ENCODE assay signal across 21 cellular contexts in genomic region chr12:23006413-23006812, GRCh38.
DNase-seq lines count a peak whose midpoint lies in the region; ATAC-seq and TF ChIP-seq lines count a peak whose summit lies in the region.
"Had no signal": no experiment of that assay in that cellular context is flagged by ENCODE, and none has a peak within 500 bp of the region (broad histone marks: within the 10 kb centered on the region; RNA-seq: fewer than 3 reads in every experiment).

No MANE protein-coding gene starts in this region.

- no peak overlapping the region for H3K4me3 ChIP-seq in endodermal cell (ENCODE audit: low read length)
- H3K4me3 ChIP-seq in right cardiac atrium (ENCODE audit: low read length) = no peak overlapping the region
- no peak overlapping the region for H3K4me3 ChIP-seq in neuronal stem cell (ENCODE audit: low read length in 2 of 2)
- H3K4me3 ChIP-seq in H7 (ENCODE audit: insufficient read depth, low read depth, low read length) = no peak overlapping the region

- peak; percentile 45 to 59 for ATAC-seq in right cardiac atrium

- intact Hi-C loops in right cardiac atrium (cut with DNase I) = no loop called here

- no peak overlapping the region for H3K4me2 ChIP-seq in neuronal stem cell (ENCODE audit: insufficient read depth, low read length, poor library complexity, severe bottlenecking)

- H4K8ac ChIP-seq in neuronal stem cell (ENCODE audit: low read depth, low read length) = no peak overlapping the region

- peaks cover 3% of the 10 kb centered on the region for H3K9me3 Mint-ChIP-seq in endodermal cell
- H3K9me3 Mint-ChIP-seq: CD8-positive, alpha-beta memory T cell had no signal

- H3K27me3 ChIP-seq in endodermal cell (ENCODE audit: control insufficient read depth, insufficient read depth, low read length, poor library complexity, severe bottlenecking) (no peaks in the 10 kb centered on the region), right cardiac atrium (ENCODE audit: control insufficient read depth, insufficient read depth) (no peaks in the 10 kb centered on the region), neuronal stem cell (ENCODE audit: control insufficient read depth in 3 of 3, insufficient read depth in 3 of 3, low read depth in 1 of 3, low read length in 3 of 3) (no peaks in the 10 kb centered on the region), H7 (ENCODE audit: control insufficient read depth, insufficient read depth, low read length) (no peaks in the 10 kb centered on the region)

- H3K23ac ChIP-seq in neuronal stem cell (ENCODE audit: low read depth, low read length, poor library complexity) = no peak overlapping the region

- no peak overlapping the region for H2BK15ac ChIP-seq in neuronal stem cell (ENCODE audit: low read length)

- DNase-seq in brain pericyte (ENCODE audit: low read depth, low spot score) (peak; percentile 13), endodermal cell (no peak), right cardiac atrium (peak in 2 of 3 donors; percentile 46 to 59), neuronal stem cell (ENCODE audit: low spot score) (no peak), cerebellar cortex (ENCODE audit: low spot score) (no peak), H7 (no peak)
- no peak for DNase-seq in activated CD4-positive, alpha-beta T cell treated with anti-CD3 and anti-CD28 coated beads for 4 hours
- DNase-seq: ACHN; C1 segment of cervical spinal cord; CD8-positive, alpha-beta memory T cell; DMS79 treated with DMSO at 0.1 percent for 48 hours; GOT3; IMR-90; NCI-H1417; NCI-H187; NCI-H2107; NCI-H510A treated with DMSO at 0.1 percent for 48 hours; NCI-H774; OCI-M1; SHP77 treated with DMSO at 0.1 percent for 48 hours had no signal

- no peak overlapping the region for H3K14ac ChIP-seq in neuronal stem cell (ENCODE audit: low read length)

- H3K27ac Mint-ChIP-seq in endodermal cell = no peak overlapping the region
- H3K27ac Mint-ChIP-seq: CD8-positive, alpha-beta memory T cell had no signal

- no peaks in the 10 kb centered on the region for H3K79me1 ChIP-seq in neuronal stem cell (ENCODE audit: low read depth, low read length)

- H3K18ac ChIP-seq in neuronal stem cell (ENCODE audit: low read length) = no peak overlapping the region

- H4K91ac ChIP-seq in neuronal stem cell (ENCODE audit: low read depth, low read length, poor library complexity) = no peak overlapping the region

- no peaks in the 10 kb centered on the region for H3K4me1 ChIP-seq in endodermal cell (ENCODE audit: control insufficient read depth, insufficient read depth, low read length)
- no peaks in the 10 kb centered on the region for H3K4me1 ChIP-seq in right cardiac atrium (ENCODE audit: control insufficient read depth, insufficient read depth, low read length)
- peaks cover 8 to 12% of the 10 kb centered on the region in 2 donors for H3K4me1 ChIP-seq in neuronal stem cell (ENCODE audit: control insufficient read depth in 2 of 2, insufficient read depth in 1 of 2, low read depth in 1 of 2, low read length in 2 of 2)

- H3K4me1 Mint-ChIP-seq in endodermal cell = peaks cover 20% of the 10 kb centered on the region
- H3K4me1 Mint-ChIP-seq: CD8-positive, alpha-beta memory T cell had no signal

- H3K9me3 ChIP-seq in endodermal cell (ENCODE audit: control insufficient read depth, low read length) = peaks cover 6% of the 10 kb centered on the region
- no peaks in the 10 kb centered on the region for H3K9me3 ChIP-seq in right cardiac atrium (ENCODE audit: control insufficient read depth, low read length)
- no peaks in the 10 kb centered on the region for H3K9me3 ChIP-seq in neuronal stem cell (replicated peaks in 1 of 2; ENCODE audit: control insufficient read depth in 2 of 2, insufficient read depth in 1 of 2, low read depth in 1 of 2, low read length in 2 of 2)

- H3K4ac ChIP-seq in neuronal stem cell (ENCODE audit: low read length) = no peak overlapping the region

- H3K36me3 Mint-ChIP-seq in endodermal cell (ENCODE audit: low read depth) = peaks cover 78% of the 10 kb centered on the region
- H3K36me3 Mint-ChIP-seq: CD8-positive, alpha-beta memory T cell had no signal

- H2BK5ac ChIP-seq in neuronal stem cell (ENCODE audit: low read length) = no peak overlapping the region

- H2BK120ac ChIP-seq in neuronal stem cell (ENCODE audit: low read depth, low read length) = peak overlapping the region; percentile 40

- WGBS in endodermal cell (ENCODE audit: insufficient coverage in 1 of 2, insufficient read length in 1 of 2), 2 experiments = 40 to 91% methylated on average over 1 to 2 of the region's 2 CpGs
- WGBS in right cardiac atrium = 50% methylated on average over 2 of the region's 2 CpGs
- WGBS in neuronal stem cell (ENCODE audit: extremely low coverage in 2 of 2, insufficient read length in 2 of 2, insufficient replicate concordance in 1 of 2), 2 donors = no CpG with 5 or more reads among the region's 2 CpGs

- no peak overlapping the region for H3K4me3 Mint-ChIP-seq in endodermal cell
- H3K4me3 Mint-ChIP-seq: CD8-positive, alpha-beta memory T cell had no signal

- H3K27ac ChIP-seq in endodermal cell (ENCODE audit: low read depth, low read length) (peak overlapping the region; percentile 71), right cardiac atrium (ENCODE audit: low read length) (no peak overlapping the region), neuronal stem cell (replicated peaks; ENCODE audit: low read length) (no peak overlapping the region)
- H3K27ac ChIP-seq: HL-60 had no signal

- no peak overlapping the region for H2AK5ac ChIP-seq in neuronal stem cell (ENCODE audit: low read depth, low read length)

- no peaks in the 10 kb centered on the region for H3K27me3 Mint-ChIP-seq in endodermal cell (ENCODE audit: insufficient read depth)

- H3K9ac ChIP-seq in endodermal cell (ENCODE audit: extremely low read depth, low read length, poor library complexity, severe bottlenecking) (no peak overlapping the region), neuronal stem cell (ENCODE audit: low read depth, low read length, poor library complexity) (no peak overlapping the region)

- peak overlapping the region; percentile 45 for H2AFZ ChIP-seq in neuronal stem cell (ENCODE audit: low read length)

- no peak for TF ChIP-seq CTCF in endodermal cell (conservative IDR thresholded peaks at IDR 0.05)

- no peak overlapping the region for H2BK12ac ChIP-seq in neuronal stem cell (ENCODE audit: low read length)

- peaks cover 87% of the 10 kb centered on the region for H3K36me3 ChIP-seq in endodermal cell (ENCODE audit: control insufficient read depth, insufficient read depth, low read length)
- no peaks in the 10 kb centered on the region for H3K36me3 ChIP-seq in neuronal stem cell (replicated peaks in 1 of 2; ENCODE audit: control insufficient read depth in 2 of 2, insufficient read depth in 2 of 2, low read length in 2 of 2)
- no peaks in the 10 kb centered on the region for H3K36me3 ChIP-seq in H7 (replicated peaks; ENCODE audit: control insufficient read depth, insufficient read depth, low read length)

Comparison
In these comparisons a context has a peak if more than half of its experiments do, and no peak if none do; other contexts are left out.
1. DNase-seq: peak in brain pericyte (single experiment) and right cardiac atrium (2 of 3); none in endodermal cell (single experiment), neuronal stem cell (single experiment), cerebellar cortex (single experiment), H7 (single experiment) and activated CD4-positive, alpha-beta T cell treated with anti-CD3 and anti-CD28 coated beads for 4 hours (0 of 2).